In genomic region chrX:21167028-21167427, GRCh38 we compare ENCODE assay signal across 28 cellular contexts.
"Had no signal": no experiment of that assay in that cellular context is flagged by ENCODE, and none has a peak within 500 bp of the region (broad histone marks: within the 10 kb centered on the region; RNA-seq: fewer than 3 reads in every experiment).

No MANE protein-coding gene starts in this region.

- H3K36me3 ChIP-seq: cardiac muscle cell, Peyer's patch, SJCRH30 had no signal

- DNase-seq: activated CD4-positive, alpha-beta T cell treated with anti-CD3 and anti-CD28 coated beads for 36 hours; activated CD4-positive, alpha-beta T cell treated with anti-CD3 and anti-CD28 coated beads, Interleukin-2, amount 10 ng/mL, durations not matched to agents 7 days and 5 days; activated CD4-positive, alpha-beta T cell treated with anti-CD3 and anti-CD28 coated beads, Interleukin-2, amount 50 U/mL, for 48 hours; activated CD8-positive, alpha-beta memory T cell treated with anti-CD3 and anti-CD28 coated beads, Interleukin-2, amount 50 U/mL, for 4 hours; activated effector memory CD4-positive, alpha-beta T cell treated with Interleukin-2 at 50 U/mL for 16 hours; activated naive CD4-positive, alpha-beta T cell treated with anti-CD3 and anti-CD28 coated beads, Interleukin-2, amount 10 ng/mL, durations not matched to agents 7 days and 5 days; activated naive CD8-positive, alpha-beta T cell treated with anti-CD3 and anti-CD28 coated beads for 36 hours; activated T-cell treated with anti-CD3 and anti-CD28 coated beads for 4 hours; activated T-cell treated with anti-CD3 and anti-CD28 coated beads, Interleukin-2, amount 50 U/mL, for 48 hours; amniotic stem cell; aorta; MM.1S; NCI-H1092 treated with DMSO at 0.1 percent for 48 hours; NCI-H1417; NCI-H146; NCI-H187; NCI-H2029 treated with DMSO at 0.1 percent for 48 hours; NCI-H2107; NCI-H2171; NCI-H446; NCI-H524 treated with DMSO at 0.1 percent for 48 hours; Peyer's patch; Right ventricle myocardium superior; RPMI8226; SK-N-SH had no signal

- H3K27ac ChIP-seq: KMS-11, Peyer's patch, SJCRH30 had no signal

- H3K9me3 ChIP-seq: Peyer's patch, SJCRH30, SK-N-SH had no signal

- H3K27me3 ChIP-seq: cardiac muscle cell, Peyer's patch, SJCRH30 had no signal

- H3K4me2 ChIP-seq: KMS-11, SK-N-SH had no signal

- H3K4me1 ChIP-seq: Peyer's patch had no signal

- H3K9ac ChIP-seq: KMS-11, SK-N-SH had no signal

- H3K4me3 ChIP-seq: cardiac muscle cell, Peyer's patch, SJCRH30 had no signal
